In genomic region chr2:85745619-85746018, GRCh38 we compare ENCODE assay signal across 12 cellular contexts. TPM values are rescaled to one million over a fixed set of nuclear protein-coding genes. Genes with fewer than 3 reads are reported as not detected.
DNase-seq lines count a peak whose midpoint lies in the region; ATAC-seq and TF ChIP-seq lines count a peak whose summit lies in the region.
"Had no signal": no experiment of that assay in that cellular context is flagged by ENCODE, and none has a peak within 500 bp of the region (broad histone marks: within the 10 kb centered on the region; RNA-seq: fewer than 3 reads in every experiment).

No MANE protein-coding gene starts in this region.

- no peaks in the 10 kb centered on the region for H3K27me3 ChIP-seq in gastrocnemius medialis

- H3K4me3 ChIP-seq in gastrocnemius medialis, result peak overlapping the region in 1 of 4 donors; percentile 1
- H3K4me3 ChIP-seq: colonic mucosa had no signal

- peaks cover 81 to 84% of the 10 kb centered on the region in 2 donors for H3K4me1 ChIP-seq in gastrocnemius medialis

- in situ Hi-C loops in gastrocnemius medialis (cut with MboI; ENCODE audit: low sequenced_read_pairs in 4 of 4), result loop anchor here in 1 of 4 donors (10.0 kb wide), 1 partner anchor 49 kb away; no protein-coding TSS in a partner anchor

- peaks cover 7% of the 10 kb centered on the region for H3K9me3 Mint-ChIP-seq in glutamatergic neuron (ENCODE audit: unreplicated experiment)

- H3K36me3 Mint-ChIP-seq in glutamatergic neuron (ENCODE audit: unreplicated experiment), result peaks cover 4% of the 10 kb centered on the region
- H3K36me3 Mint-ChIP-seq: activated naive CD8-positive, alpha-beta T cell had no signal

- no peak for TF ChIP-seq POLR2A in gastrocnemius medialis (IDR thresholded peaks at IDR 0.05)

- H3K27ac Mint-ChIP-seq in glutamatergic neuron (ENCODE audit: unreplicated experiment), result no peak overlapping the region
- H3K27ac Mint-ChIP-seq: activated B cell treated with CpG ODN at 0.5 μM for 24 hours; activated naive CD8-positive, alpha-beta T cell had no signal

- no peak for ATAC-seq in left cardiac atrium
- ATAC-seq in gastrocnemius medialis, result no peak
- no peak for ATAC-seq in GM18858 (IDR thresholded peaks at IDR 0.05; ENCODE audit: unreplicated experiment)
- no peak for ATAC-seq in HG02970 (IDR thresholded peaks at IDR 0.05; ENCODE audit: low FRiP score, unreplicated experiment)
- ATAC-seq: stimulated activated naive CD8-positive, alpha-beta T cell treated with anti-CD3 and anti-CD28 coated beads, Interleukin-15, Interleukin-2, amounts not matched to agents 100 U/mL and 50 U/mL, for 24 hours had no signal

- DNase-seq in left cardiac atrium (peak; percentile 13), cardiac septum (ENCODE audit: low spot score) (no peak), glutamatergic neuron (no peak), gastrocnemius medialis (no peak), GM10266 (ENCODE audit: extremely low spot score) (no peak), cerebellar cortex (ENCODE audit: low spot score) (no peak)
- DNase-seq: activated B cell treated with CpG ODN at 0.5 μM for 24 hours; colonic mucosa; stimulated activated naive CD8-positive, alpha-beta T cell treated with anti-CD3 and anti-CD28 coated beads, Interleukin-15, Interleukin-2, amounts not matched to agents 100 U/mL and 50 U/mL, for 24 hours had no signal

- no peak for TF ChIP-seq CTCF in glutamatergic neuron (IDR thresholded peaks at IDR 0.05; ENCODE audit: partially characterized antibody, unreplicated experiment)
- no peak for TF ChIP-seq CTCF in gastrocnemius medialis (IDR thresholded peaks at IDR 0.05 in 4 of 5, conservative IDR thresholded peaks at IDR 0.05 in 1 of 5)
- no peak for TF ChIP-seq CTCF in GM10266 (IDR thresholded peaks at IDR 0.05; ENCODE audit: control insufficient read depth, insufficient read depth, low read depth, missing control alignments)

- H3K27me3 Mint-ChIP-seq in glutamatergic neuron (ENCODE audit: unreplicated experiment), result peaks cover 11% of the 10 kb centered on the region

- H3K27ac ChIP-seq in gastrocnemius medialis, result peak overlapping the region; percentile 94 to 98 (median 97)
- H3K27ac ChIP-seq: colonic mucosa had no signal

- peaks cover 30% of the 10 kb centered on the region for H3K4me1 Mint-ChIP-seq in glutamatergic neuron (ENCODE audit: low read depth, unreplicated experiment)

- H3K36me3 ChIP-seq in gastrocnemius medialis, result no peaks in the 10 kb centered on the region
- H3K36me3 ChIP-seq: colonic mucosa had no signal

- no peaks in the 10 kb centered on the region for H3K9me3 ChIP-seq in gastrocnemius medialis
- H3K9me3 ChIP-seq: colonic mucosa had no signal

- peak overlapping the region; percentile 57 for H3K4me3 Mint-ChIP-seq in glutamatergic neuron (ENCODE audit: unreplicated experiment)
- H3K4me3 Mint-ChIP-seq: activated naive CD8-positive, alpha-beta T cell had no signal

- intact Hi-C loops in left cardiac atrium (cut with DNase I) (no loop called here), cardiac septum (cut with DNase I) (no loop called here), gastrocnemius medialis (cut with DNase I; ENCODE audit: low total_unique reads) (no loop called here)

RNA-seq across cellular contexts. Expression of gene ATOH8, which starts 8.2 kb away (rescaled TPM):
- total RNA-seq in left cardiac atrium, result 10 to 100 TPM; 23.4 to 29.1 TPM
- total RNA-seq in cardiac septum, result 21.0 TPM
- 9.0 TPM for total RNA-seq in glutamatergic neuron (ENCODE audit: unreplicated experiment)
- 100 to 1,000 TPM; 122 to 266 (median 150) TPM for total RNA-seq in gastrocnemius medialis
- total RNA-seq: activated B cell treated with CpG ODN at 0.5 μM for 24 hours had no signal

RNA-seq across cellular contexts. Expression of gene GNLY, which starts 51.5 kb away (rescaled TPM):
- total RNA-seq in left cardiac atrium (1 to 10 TPM in 1 of 2 donors, under 1 TPM in 1; 0.52 to 2.8 TPM), cardiac septum (2.3 TPM), glutamatergic neuron (ENCODE audit: unreplicated experiment) (not detected), gastrocnemius medialis (10 to 100 TPM in 2 of 4 donors, 1 to 10 TPM in 2; 3.6 to 36.1 (median 12.0) TPM)
